In the genomic region with DNA sequence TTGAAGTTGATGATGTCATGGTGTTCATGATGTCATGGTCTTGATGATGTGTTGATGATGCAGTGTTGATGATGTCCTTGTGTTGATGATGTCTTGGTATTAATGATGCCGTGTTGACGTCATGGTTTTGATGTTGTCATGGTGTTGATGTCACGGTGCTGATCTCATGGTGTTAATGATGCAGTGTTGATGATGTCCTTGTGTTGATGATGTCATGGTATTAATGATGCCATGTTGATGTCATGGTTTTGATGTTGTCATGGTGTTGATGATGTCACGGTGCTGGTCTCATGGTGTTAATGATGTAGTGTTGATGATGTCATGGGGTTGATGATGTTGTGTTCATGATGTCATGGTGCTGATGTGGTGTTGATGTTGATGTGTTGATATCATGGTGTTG, we compare ENCODE assay signal across 15 cellular contexts. TPM values are rescaled to one million over a fixed set of nuclear protein-coding genes. Genes with fewer than 3 reads are reported as not detected.
DNase-seq lines count a peak whose midpoint lies in the region; ATAC-seq lines count a peak whose summit lies in the region.
"Had no signal": no experiment of that assay in that cellular context is flagged by ENCODE, and none has a peak within 500 bp of the region (broad histone marks: within the 10 kb centered on the region; RNA-seq: fewer than 3 reads in every experiment).

No MANE protein-coding gene starts in this region.

- H3K27me3 Mint-ChIP-seq in activated CD4-positive, alpha-beta memory T cell treated with anti-CD3 and anti-CD28 coated beads for 36 hours: peaks cover 4% of the 10 kb centered on the region
- peaks cover 3% of the 10 kb centered on the region for H3K27me3 Mint-ChIP-seq in activated CD4-positive, alpha-beta memory T cell treated with anti-CD3 and anti-CD28 coated beads, Interleukin-2, amount 10 ng/mL, durations not matched to agents 7 days and 5 days

- H3K9me3 Mint-ChIP-seq in activated CD4-positive, alpha-beta memory T cell treated with anti-CD3 and anti-CD28 coated beads for 36 hours: no peaks in the 10 kb centered on the region
- no peaks in the 10 kb centered on the region for H3K9me3 Mint-ChIP-seq in activated CD4-positive, alpha-beta memory T cell treated with anti-CD3 and anti-CD28 coated beads, Interleukin-2, amount 10 ng/mL, durations not matched to agents 7 days and 5 days

- H3K36me3 ChIP-seq in adipocyte (ENCODE audit: control insufficient read depth, insufficient read depth, low read length, severe bottlenecking): no peaks in the 10 kb centered on the region
- no peaks in the 10 kb centered on the region for H3K36me3 ChIP-seq in effector memory CD4-positive, alpha-beta T cell (ENCODE audit: control insufficient read depth, insufficient read depth, low read length)

- H3K9ac ChIP-seq in adipocyte (ENCODE audit: low read length): no peak overlapping the region

- no peak overlapping the region for H3K4me3 ChIP-seq in adipocyte (ENCODE audit: low read length)
- H3K4me3 ChIP-seq in effector memory CD4-positive, alpha-beta T cell (ENCODE audit: insufficient read depth, low read depth, low read length, poor library complexity, severe bottlenecking): no peak overlapping the region

- H3K4me1 Mint-ChIP-seq in activated CD4-positive, alpha-beta memory T cell treated with anti-CD3 and anti-CD28 coated beads for 36 hours (ENCODE audit: low read depth): peaks cover 8% of the 10 kb centered on the region
- peaks cover 31% of the 10 kb centered on the region for H3K4me1 Mint-ChIP-seq in activated CD4-positive, alpha-beta memory T cell treated with anti-CD3 and anti-CD28 coated beads, Interleukin-2, amount 10 ng/mL, durations not matched to agents 7 days and 5 days
- H3K4me1 Mint-ChIP-seq: brain had no signal

- no peaks in the 10 kb centered on the region for H3K36me3 Mint-ChIP-seq in activated CD4-positive, alpha-beta memory T cell treated with anti-CD3 and anti-CD28 coated beads for 36 hours
- H3K36me3 Mint-ChIP-seq in activated CD4-positive, alpha-beta memory T cell treated with anti-CD3 and anti-CD28 coated beads, Interleukin-2, amount 10 ng/mL, durations not matched to agents 7 days and 5 days (ENCODE audit: low read depth): no peaks in the 10 kb centered on the region
- H3K36me3 Mint-ChIP-seq: brain had no signal

- H3K27ac ChIP-seq in effector memory CD4-positive, alpha-beta T cell (ENCODE audit: insufficient read depth, low read length, poor library complexity, severe bottlenecking): no peak overlapping the region

- POLR2A ChIA-PET in activated CD4-positive, alpha-beta memory T cell treated with anti-CD3 and anti-CD28 coated beads for 36 hours (lab: Charles Lee): no interaction called here
- POLR2A ChIA-PET in activated CD4-positive, alpha-beta memory T cell treated with anti-CD3 and anti-CD28 coated beads, Interleukin-2, amount 10 ng/mL, durations not matched to agents 7 days and 5 days (lab: Charles Lee): no interaction called here

- H3K4me1 ChIP-seq in adipocyte (ENCODE audit: control insufficient read depth, insufficient read depth, low read length): no peaks in the 10 kb centered on the region
- H3K4me1 ChIP-seq in effector memory CD4-positive, alpha-beta T cell (ENCODE audit: control insufficient read depth, insufficient read depth, low read length, poor library complexity, severe bottlenecking): peaks cover 14% of the 10 kb centered on the region

- CTCF ChIA-PET in activated CD4-positive, alpha-beta memory T cell treated with anti-CD3 and anti-CD28 coated beads for 36 hours (lab: Charles Lee): interaction anchor here (1.9 to 3.0 kb wide), 2 partner anchors 62 to 369 kb away, joined by 6 to 17 read pairs; no protein-coding TSS in a partner anchor
- CTCF ChIA-PET in activated CD4-positive, alpha-beta memory T cell treated with anti-CD3 and anti-CD28 coated beads, Interleukin-2, amount 10 ng/mL, durations not matched to agents 7 days and 5 days (lab: Charles Lee): no interaction called here

- no peaks in the 10 kb centered on the region for H3K9me3 ChIP-seq in adipocyte (ENCODE audit: control insufficient read depth, low read length)
- H3K9me3 ChIP-seq in effector memory CD4-positive, alpha-beta T cell (ENCODE audit: control insufficient read depth, low read length): no peaks in the 10 kb centered on the region

- no peak for ATAC-seq in GM21390 (IDR thresholded peaks at IDR 0.05; ENCODE audit: unreplicated experiment)
- ATAC-seq: Right ventricle myocardium inferior had no signal

- H3K27me3 ChIP-seq in adipocyte (replicated peaks; ENCODE audit: control insufficient read depth, insufficient read depth, low read length): peaks cover 44% of the 10 kb centered on the region
- H3K27me3 ChIP-seq in effector memory CD4-positive, alpha-beta T cell (replicated peaks; ENCODE audit: control insufficient read depth, insufficient read depth, low read length, poor library complexity, severe bottlenecking): no peaks in the 10 kb centered on the region

- H3K27ac Mint-ChIP-seq in activated CD4-positive, alpha-beta memory T cell treated with anti-CD3 and anti-CD28 coated beads for 36 hours: no peak overlapping the region
- H3K27ac Mint-ChIP-seq in activated CD4-positive, alpha-beta memory T cell treated with anti-CD3 and anti-CD28 coated beads, Interleukin-2, amount 10 ng/mL, durations not matched to agents 7 days and 5 days: no peak overlapping the region
- H3K27ac Mint-ChIP-seq: B cell, brain had no signal

- no peak overlapping the region for H3K4me3 Mint-ChIP-seq in activated CD4-positive, alpha-beta memory T cell treated with anti-CD3 and anti-CD28 coated beads for 36 hours
- H3K4me3 Mint-ChIP-seq in activated CD4-positive, alpha-beta memory T cell treated with anti-CD3 and anti-CD28 coated beads, Interleukin-2, amount 10 ng/mL, durations not matched to agents 7 days and 5 days: no peak overlapping the region
- H3K4me3 Mint-ChIP-seq: B cell, brain had no signal

- peak; percentile 23 for DNase-seq in activated CD4-positive, alpha-beta memory T cell treated with anti-CD3 and anti-CD28 coated beads for 36 hours
- no peak for DNase-seq in activated CD4-positive, alpha-beta memory T cell treated with anti-CD3 and anti-CD28 coated beads, Interleukin-2, amount 10 ng/mL, durations not matched to agents 7 days and 5 days
- peak; percentile 1 for DNase-seq in KG1 (lab: John Stamatoyannopoulos, UW)
- peak; percentile 39 for DNase-seq in adipocyte (ENCODE audit: low read depth)
- peak; percentile 26 for DNase-seq in islet precursor cell
- DNase-seq in effector memory CD4-positive, alpha-beta T cell: no peak
- no peak for DNase-seq in activated T-cell treated with anti-CD3 and anti-CD28 coated beads, Interleukin-2, amount 50 U/mL, for 48 hours
- DNase-seq: activated T-cell treated with anti-CD3 and anti-CD28 coated beads, Interleukin-2, amount 50 U/mL, for 1 hour; GDM1; MM.1S; NCI-H510A treated with DMSO at 0.1 percent for 48 hours had no signal

- intact Hi-C loops in activated CD4-positive, alpha-beta memory T cell treated with anti-CD3 and anti-CD28 coated beads for 36 hours (cut with micrococcal nuclease): loop anchor here (1.0 to 5.0 kb wide), 2 partner anchors 33 to 108 kb away; partner anchors contain the start of gene RAN

RNA-seq across cellular contexts. Expression of gene RIMBP2, which starts 48.0 kb away (rescaled TPM):
- under 1 TPM in 1 of 2 experiments, not detected in 1; 0.27 TPM for total RNA-seq in activated CD4-positive, alpha-beta memory T cell treated with anti-CD3 and anti-CD28 coated beads for 36 hours
- total RNA-seq in activated CD4-positive, alpha-beta memory T cell treated with anti-CD3 and anti-CD28 coated beads, Interleukin-2, amount 10 ng/mL, durations not matched to agents 7 days and 5 days: not detected
- total RNA-seq: B cell, Right ventricle myocardium inferior had no signal

Comparison
In these comparisons a context has a peak if more than half of its experiments do, and no peak if none do; other contexts are left out.
1. DNase-seq: peak in activated CD4-positive, alpha-beta memory T cell treated with anti-CD3 and anti-CD28 coated beads for 36 hours (single experiment), KG1 (single experiment), adipocyte (single experiment) and islet precursor cell (single experiment); none in activated CD4-positive, alpha-beta memory T cell treated with anti-CD3 and anti-CD28 coated beads, Interleukin-2, amount 10 ng/mL, durations not matched to agents 7 days and 5 days (single experiment), effector memory CD4-positive, alpha-beta T cell (0 of 3) and activated T-cell treated with anti-CD3 and anti-CD28 coated beads, Interleukin-2, amount 50 U/mL, for 48 hours (0 of 2).